In the genomic region with DNA sequence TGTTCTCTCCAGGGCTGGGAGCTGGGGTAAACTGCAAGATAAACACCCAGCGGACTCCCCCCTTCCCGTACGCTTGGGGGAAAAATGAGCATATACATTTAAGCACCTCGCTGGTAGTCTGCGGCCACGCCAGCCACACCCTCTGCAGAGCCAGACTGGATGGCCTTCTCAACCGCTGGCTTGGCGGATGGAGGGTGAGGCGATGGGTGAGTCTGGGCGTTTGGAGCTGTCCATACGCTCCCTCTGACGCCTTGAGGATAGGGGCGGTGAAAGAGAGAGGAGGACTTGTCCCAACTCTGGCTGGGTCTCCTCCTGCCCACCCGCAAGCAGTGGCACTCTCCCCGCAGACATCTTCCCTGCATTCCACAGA, we compare ENCODE assay signal across 9 cellular contexts. TPM values are rescaled to one million over a fixed set of nuclear protein-coding genes. Genes with fewer than 3 reads are reported as not detected.
A peak's percentile ranks its signal among the peaks of the same experiment; 100 is the strongest.
DNase-seq lines count a peak whose midpoint lies in the region; TF ChIP-seq lines count a peak whose summit lies in the region.
"Had no signal": no experiment of that assay in that cellular context is flagged by ENCODE, and none has a peak within 500 bp of the region (broad histone marks: within the 10 kb centered on the region; RNA-seq: fewer than 3 reads in every experiment).

No MANE protein-coding gene starts in this region.

- no peaks in the 10 kb centered on the region for H4K20me1 ChIP-seq in KMS-11 (ENCODE audit: insufficient read depth)

- H3K79me2 ChIP-seq in KMS-11 (ENCODE audit: insufficient read depth, low read depth), result no peaks in the 10 kb centered on the region

- H3K4me1 ChIP-seq in KMS-11 (ENCODE audit: low read depth, poor library complexity, severe bottlenecking) (peaks cover 16% of the 10 kb centered on the region), muscle layer of colon (ENCODE audit: insufficient read depth, low read length) (peaks cover 51% of the 10 kb centered on the region)

- peak overlapping the region; percentile 72; the same call in 1 of the 2 replicates for H2AFZ ChIP-seq in KMS-11 (ENCODE audit: low read depth)

- in situ Hi-C loops in GM13976 (cut with MboI; ENCODE audit: low sequenced_read_pairs, unreplicated experiment), result no loop called here

- no peaks in the 10 kb centered on the region for H3K27me3 ChIP-seq in BJ (ENCODE audit: control insufficient read depth, insufficient read depth, low read length)
- peaks cover 8% of the 10 kb centered on the region; the same call in 1 of the 2 replicates for H3K27me3 ChIP-seq in KMS-11 (ENCODE audit: insufficient read depth, low read depth)
- no peaks in the 10 kb centered on the region for H3K27me3 ChIP-seq in muscle layer of colon (ENCODE audit: control insufficient read depth in 1 of 2, insufficient read depth in 2 of 2, low read length in 2 of 2)

- CTCF ChIA-PET in BJ (lab: Yijun Ruan, JAX), result interaction anchor here (0.6 to 7.2 kb wide), 13 partner anchors 8 to 94 kb away, joined by 3 to 46 read pairs (median 5); a partner anchor contains a TSS

- H3K4me2 ChIP-seq in KMS-11, result peak overlapping the region; percentile 99; the same call in 1 of the 2 replicates

- POLR2A ChIA-PET in BJ (lab: Charles Lee), result no interaction called here

- H3K9me3 ChIP-seq in muscle layer of colon (ENCODE audit: low read length), result no peaks in the 10 kb centered on the region

- H3K27ac ChIP-seq in KMS-11, result no peak overlapping the region
- peak overlapping the region; percentile 60 for H3K27ac ChIP-seq in muscle layer of colon (ENCODE audit: low read depth, low read length)
- H3K27ac ChIP-seq: HL-60 had no signal

- H3K36me3 ChIP-seq in BJ (ENCODE audit: control insufficient read depth, insufficient read depth, low read length) (peaks cover 3% of the 10 kb centered on the region; the same call in 1 of the 2 replicates), KMS-11 (ENCODE audit: insufficient read depth) (no peaks in the 10 kb centered on the region), muscle layer of colon (ENCODE audit: insufficient read depth, low read length) (no peaks in the 10 kb centered on the region)

- H3K4me3 ChIP-seq in BJ (ENCODE audit: low read depth, low read length), result peak overlapping the region; percentile 84
- H3K4me3 ChIP-seq in KMS-11 (IDR thresholded peaks at IDR 0.05; ENCODE audit: insufficient read depth, low read depth, low read length), result no peak overlapping the region
- H3K4me3 ChIP-seq in muscle layer of colon (ENCODE audit: low read depth in 1 of 2, low read length in 2 of 2), result peak overlapping the region in 1 of 2 donors; percentile 71

- no peak overlapping the region for H3K9ac ChIP-seq in KMS-11
- peak overlapping the region; percentile 6 for H3K9ac ChIP-seq in muscle layer of colon (ENCODE audit: low read length)

- TF ChIP-seq CTCF in BJ (IDR thresholded peaks at IDR 0.05; ENCODE audit: insufficient read depth, low read depth, low read length) (no peak), KMS-11 (conservative IDR thresholded peaks at IDR 0.05; ENCODE audit: low read depth, low read length) (no peak), GM13976 (IDR thresholded peaks at IDR 0.05; ENCODE audit: borderline replicate concordance, control extremely low read depth, extremely low read depth, insufficient read depth, missing control alignments) (no peak)

- DNase-seq in BJ (ENCODE audit: low read depth) (no peak), dedifferentiated amniotic fluid mesenchymal stem cell (ENCODE audit: extremely low spot score) (peak; percentile 37), COLO829 (ENCODE audit: low spot score) (no peak), GM13976 (ENCODE audit: low spot score) (no peak), NCI-H1105 (lab: John Stamatoyannopoulos, UW) (no peak)
- DNase-seq in stimulated activated naive CD4-positive, alpha-beta T cell (lab: John Stamatoyannopoulos, UW), result no peak

RNA-seq across cellular contexts. Expression of a gene that starts 1.0 kb away (rescaled TPM):
- 71.9 and 184 TPM in 2 replicates for polyA plus RNA-seq in BJ (2011; rRNA removed)
- polyA minus RNA-seq in BJ (2011; rRNA and poly(A)+ RNA removed), result 179 and 204 TPM in 2 replicates

RNA-seq across cellular contexts. Expression of a gene that starts 38.2 kb away (rescaled TPM):
- polyA plus RNA-seq in BJ (2011; rRNA removed), result 79.3 and 155 TPM in 2 replicates
- polyA minus RNA-seq in BJ (2011; rRNA and poly(A)+ RNA removed), result 76.2 and 119 TPM in 2 replicates
